ENCODE assay signal across 18 cellular contexts in the genomic region with DNA sequence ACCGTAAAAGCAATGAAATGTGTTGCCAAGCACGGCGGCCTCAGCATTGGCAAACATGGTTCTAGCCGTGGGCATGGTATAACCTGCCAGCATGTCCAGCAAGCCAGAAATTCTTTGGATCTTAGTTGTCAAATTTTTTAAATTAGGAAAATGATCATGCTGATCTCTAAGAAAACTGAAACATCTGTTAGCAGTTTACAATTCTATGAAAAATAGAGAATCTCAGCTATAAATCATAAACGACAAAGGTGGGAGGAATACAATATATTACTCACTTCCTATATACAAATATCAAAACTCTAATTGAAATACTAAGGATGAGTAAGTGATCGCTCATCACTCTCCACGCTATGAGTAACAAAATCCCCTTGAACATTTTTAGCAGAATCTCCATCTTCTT.
DNase-seq lines count a peak whose midpoint lies in the region; ATAC-seq, FAIRE-seq and TF ChIP-seq lines count a peak whose summit lies in the region.
"Had no signal": no experiment of that assay in that cellular context is flagged by ENCODE, and none has a peak within 500 bp of the region (broad histone marks: within the 10 kb centered on the region; RNA-seq: fewer than 3 reads in every experiment).

No MANE protein-coding gene starts in this region.

- peaks cover 12% of the 10 kb centered on the region for H3K4me1 Mint-ChIP-seq in activated CD8-positive, alpha-beta T cell treated with anti-CD3 and anti-CD28 coated beads for 36 hours (ENCODE audit: low read depth)
- H3K4me1 Mint-ChIP-seq in activated CD8-positive, alpha-beta T cell treated with anti-CD3 and anti-CD28 coated beads, Interleukin-2, amount 10 ng/mL, durations not matched to agents 7 days and 5 days (ENCODE audit: low read depth): no peaks in the 10 kb centered on the region
- H3K4me1 Mint-ChIP-seq: GM23338, IgD-negative memory B cell had no signal

- no peak overlapping the region for H3K9ac ChIP-seq in endothelial cell of umbilical vein (replicated peaks; ENCODE audit: extremely low read depth, insufficient read depth, low read length)

- peak overlapping the region; percentile 57 for H3K4me2 ChIP-seq in endothelial cell of umbilical vein (ENCODE audit: insufficient read depth, low read length)
- H3K4me2 ChIP-seq: GM23338, smooth muscle cell had no signal

- DNase-seq in activated CD8-positive, alpha-beta T cell treated with anti-CD3 and anti-CD28 coated beads for 36 hours: peak; percentile 22
- no peak for DNase-seq in activated CD8-positive, alpha-beta T cell treated with anti-CD3 and anti-CD28 coated beads, Interleukin-2, amount 10 ng/mL, durations not matched to agents 7 days and 5 days
- DNase-seq in NCI-H226 (peak; percentile 61), endothelial cell of umbilical vein (ENCODE audit: low read depth, low spot score) (peak; percentile 54), renal cortical epithelial cell (ENCODE audit: low read depth) (peak; percentile 29)
- DNase-seq: activated CD4-positive, alpha-beta T cell treated with anti-CD3 and anti-CD28 coated beads, Interleukin-2, amount 10 ng/mL, durations not matched to agents 7 days and 5 days; glutamatergic neuron had no signal

- no peaks in the 10 kb centered on the region for H3K27me3 ChIP-seq in endothelial cell of umbilical vein (ENCODE audit: control insufficient read depth in 2 of 2, insufficient read depth in 2 of 2, low read length in 2 of 2)

- CTCF ChIA-PET in activated CD8-positive, alpha-beta T cell treated with anti-CD3 and anti-CD28 coated beads for 36 hours (lab: Charles Lee): interaction anchor here (1.4 to 7.8 kb wide), 2 partner anchors 148 to 595 kb away, joined by 4 to 118 read pairs; no protein-coding TSS in a partner anchor
- CTCF ChIA-PET in activated CD8-positive, alpha-beta T cell treated with anti-CD3 and anti-CD28 coated beads, Interleukin-2, amount 10 ng/mL, durations not matched to agents 7 days and 5 days (lab: Charles Lee): interaction anchor here (1.2 to 2.3 kb wide), 2 partner anchors 10 to 596 kb away, joined by 3 to 9 read pairs; no protein-coding TSS in a partner anchor
- CTCF ChIA-PET in endothelial cell of umbilical vein (lab: Charles Lee): interaction anchor here (10.2 kb wide), 1 partner anchor 596 kb away, joined by 712 read pairs; no protein-coding TSS in a partner anchor

- intact Hi-C loops in activated CD8-positive, alpha-beta T cell treated with anti-CD3 and anti-CD28 coated beads for 36 hours (cut with micrococcal nuclease): loop anchor here (5.0 to 10.0 kb wide), 3 partner anchors 148 to 593 kb away; no protein-coding TSS in a partner anchor
- intact Hi-C loops in endothelial cell of umbilical vein (cut with micrococcal nuclease): loop anchor here (5.0 kb wide), 1 partner anchor 438 kb away; the partner anchor contains the start of gene KCNIP4

- peaks cover 0 to 2% of the 10 kb centered on the region in 2 experiments for H3K36me3 ChIP-seq in endothelial cell of umbilical vein (ENCODE audit: control insufficient read depth in 2 of 2, extremely low read depth in 1 of 2, insufficient read depth in 2 of 2, low read length in 2 of 2)

- H3K79me2 ChIP-seq in endothelial cell of umbilical vein (ENCODE audit: control insufficient read depth, insufficient read depth, low read length): no peaks in the 10 kb centered on the region

- no TSS peak for BruUV-seq in endothelial cell of umbilical vein (replicated peaks; lab: Mats Ljungman, UMichigan)

- H3K4me3 Mint-ChIP-seq in activated CD8-positive, alpha-beta T cell treated with anti-CD3 and anti-CD28 coated beads for 36 hours: no peak overlapping the region
- no peak overlapping the region for H3K4me3 Mint-ChIP-seq in activated CD8-positive, alpha-beta T cell treated with anti-CD3 and anti-CD28 coated beads, Interleukin-2, amount 10 ng/mL, durations not matched to agents 7 days and 5 days
- H3K4me3 Mint-ChIP-seq: activated CD4-positive, alpha-beta T cell treated with anti-CD3 and anti-CD28 coated beads, Interleukin-2, amount 10 ng/mL, durations not matched to agents 7 days and 5 days; activated naive CD8-positive, alpha-beta T cell; dendritic cell treated with granulocyte-macrophage colony-stimulating factor and Interleukin-4, amounts not matched to agents 40 ng/mL and 50 ng/mL, for 4 days; GM23338; IgD-negative memory B cell; nephron had no signal

- peak; percentile 90 for ATAC-seq in activated CD8-positive, alpha-beta T cell treated with anti-CD3 and anti-CD28 coated beads for 36 hours
- ATAC-seq in activated CD8-positive, alpha-beta T cell treated with anti-CD3 and anti-CD28 coated beads, Interleukin-2, amount 10 ng/mL, durations not matched to agents 7 days and 5 days: no peak
- ATAC-seq in GM19328 (IDR thresholded peaks at IDR 0.05; ENCODE audit: unreplicated experiment): no peak
- ATAC-seq in HG03354 (IDR thresholded peaks at IDR 0.05; ENCODE audit: poor library complexity, severe bottlenecking, unreplicated experiment): no peak
- no peak for ATAC-seq in HG02852 (IDR thresholded peaks at IDR 0.05; ENCODE audit: unreplicated experiment)
- ATAC-seq: GM23338, left lobe of liver had no signal

- no peaks in the 10 kb centered on the region for H3K9me3 Mint-ChIP-seq in activated CD8-positive, alpha-beta T cell treated with anti-CD3 and anti-CD28 coated beads for 36 hours
- no peaks in the 10 kb centered on the region for H3K9me3 Mint-ChIP-seq in activated CD8-positive, alpha-beta T cell treated with anti-CD3 and anti-CD28 coated beads, Interleukin-2, amount 10 ng/mL, durations not matched to agents 7 days and 5 days (ENCODE audit: insufficient read depth)
- H3K9me3 Mint-ChIP-seq: activated CD4-positive, alpha-beta T cell treated with anti-CD3 and anti-CD28 coated beads, Interleukin-2, amount 10 ng/mL, durations not matched to agents 7 days and 5 days; dendritic cell treated with granulocyte-macrophage colony-stimulating factor and Interleukin-4, amounts not matched to agents 40 ng/mL and 50 ng/mL, for 4 days; GM23338; IgD-negative memory B cell; nephron had no signal

- dilution Hi-C loops in endothelial cell of umbilical vein (cut with MboI; ENCODE audit: extremely low pct_ligation_motif_present, low sequenced_read_pairs): loop anchor here (25.0 kb wide), 1 partner anchor 573 kb away; no protein-coding TSS in a partner anchor

- no peaks in the 10 kb centered on the region for H3K9me1 ChIP-seq in endothelial cell of umbilical vein (replicated peaks; ENCODE audit: control insufficient read depth, extremely low read depth, insufficient read depth, low read length)

- H3K4me3 ChIP-seq in endothelial cell of umbilical vein (replicated peaks in 1 of 3; ENCODE audit: insufficient read depth in 1 of 3, low read depth in 1 of 3, low read length in 3 of 3): no peak overlapping the region
- H3K4me3 ChIP-seq: GM23338, smooth muscle cell had no signal

- peak overlapping the region; percentile 24 for H3K27ac ChIP-seq in endothelial cell of umbilical vein (ENCODE audit: insufficient read depth, low read depth, low read length)

- peaks cover 6% of the 10 kb centered on the region for H3K36me3 Mint-ChIP-seq in activated CD8-positive, alpha-beta T cell treated with anti-CD3 and anti-CD28 coated beads for 36 hours (ENCODE audit: low read depth)
- no peaks in the 10 kb centered on the region for H3K36me3 Mint-ChIP-seq in activated CD8-positive, alpha-beta T cell treated with anti-CD3 and anti-CD28 coated beads, Interleukin-2, amount 10 ng/mL, durations not matched to agents 7 days and 5 days (ENCODE audit: low read depth)
- H3K36me3 Mint-ChIP-seq: activated naive CD8-positive, alpha-beta T cell; IgD-negative memory B cell had no signal

- H4K20me1 ChIP-seq in endothelial cell of umbilical vein (replicated peaks; ENCODE audit: control insufficient read depth, extremely low read depth, insufficient read depth, low read length): no peaks in the 10 kb centered on the region

- peaks cover 18% of the 10 kb centered on the region for H3K4me1 ChIP-seq in endothelial cell of umbilical vein (ENCODE audit: control insufficient read depth, extremely low read depth, insufficient read depth, low read length)

- TF ChIP-seq POLR2A in endothelial cell of umbilical vein (IDR thresholded peaks at IDR 0.05; ENCODE audit: low read depth, low read length): no peak

- TF ChIP-seq CTCF in activated CD8-positive, alpha-beta T cell treated with anti-CD3 and anti-CD28 coated beads for 36 hours (IDR thresholded peaks at IDR 0.05): no peak
- TF ChIP-seq CTCF in endothelial cell of umbilical vein (IDR thresholded peaks at IDR 0.05; ENCODE audit: extremely low read depth in 1 of 2, insufficient read depth in 1 of 2, low read depth in 1 of 2, low read length in 2 of 2): no peak

- H3K27me3 Mint-ChIP-seq in activated CD8-positive, alpha-beta T cell treated with anti-CD3 and anti-CD28 coated beads for 36 hours: no peaks in the 10 kb centered on the region
- no peaks in the 10 kb centered on the region for H3K27me3 Mint-ChIP-seq in activated CD8-positive, alpha-beta T cell treated with anti-CD3 and anti-CD28 coated beads, Interleukin-2, amount 10 ng/mL, durations not matched to agents 7 days and 5 days (ENCODE audit: low read depth)
- H3K27me3 Mint-ChIP-seq: activated CD4-positive, alpha-beta T cell treated with anti-CD3 and anti-CD28 coated beads, Interleukin-2, amount 10 ng/mL, durations not matched to agents 7 days and 5 days; activated naive CD8-positive, alpha-beta T cell; dendritic cell treated with granulocyte-macrophage colony-stimulating factor and Interleukin-4, amounts not matched to agents 40 ng/mL and 50 ng/mL, for 4 days; IgD-negative memory B cell had no signal

- H2AFZ ChIP-seq in endothelial cell of umbilical vein (ENCODE audit: low read depth, low read length): no peak overlapping the region
- H2AFZ ChIP-seq: GM23338 had no signal

- POLR2A ChIA-PET in activated CD8-positive, alpha-beta T cell treated with anti-CD3 and anti-CD28 coated beads for 36 hours (lab: Charles Lee): no interaction called here
- POLR2A ChIA-PET in activated CD8-positive, alpha-beta T cell treated with anti-CD3 and anti-CD28 coated beads, Interleukin-2, amount 10 ng/mL, durations not matched to agents 7 days and 5 days (lab: Charles Lee): no interaction called here
- POLR2A ChIA-PET in endothelial cell of umbilical vein (lab: Charles Lee): no interaction called here

- FAIRE-seq in endothelial cell of umbilical vein (lab: Jason Lieb, UNC): peak; percentile 80
- FAIRE-seq: GM12892 had no signal

- no peak overlapping the region for H3K27ac Mint-ChIP-seq in activated CD8-positive, alpha-beta T cell treated with anti-CD3 and anti-CD28 coated beads for 36 hours
- H3K27ac Mint-ChIP-seq in activated CD8-positive, alpha-beta T cell treated with anti-CD3 and anti-CD28 coated beads, Interleukin-2, amount 10 ng/mL, durations not matched to agents 7 days and 5 days: no peak overlapping the region
- H3K27ac Mint-ChIP-seq: activated CD4-positive, alpha-beta T cell treated with anti-CD3 and anti-CD28 coated beads, Interleukin-2, amount 10 ng/mL, durations not matched to agents 7 days and 5 days; activated naive CD8-positive, alpha-beta T cell; dendritic cell treated with granulocyte-macrophage colony-stimulating factor and Interleukin-4, amounts not matched to agents 40 ng/mL and 50 ng/mL, for 4 days; GM23338; IgD-negative memory B cell; nephron had no signal

- H3K9me3 ChIP-seq in endothelial cell of umbilical vein (replicated peaks; ENCODE audit: control insufficient read depth, insufficient read depth, low read length): no peaks in the 10 kb centered on the region
